1 cellular context compared by ENCODE assay signal in genomic region chrX:78506248-78506647, GRCh38.
TF ChIP-seq lines count a peak whose summit lies in the region.

No MANE protein-coding gene starts in this region.

TF ChIP-seq in GM12878, 131 proteins besides CTCF, POLR2A, EP300 and RAD21 (continued from another document):
- TF ChIP-seq ZBTB40 (IDR thresholded peaks at IDR 0.05; ENCODE audit: borderline replicate concordance) (no peak), ATF2 (IDR thresholded peaks at IDR 0.05; ENCODE audit: low read length) (peak; percentile 44; the same call in 1 of the 2 replicates), GATAD2B (conservative IDR thresholded peaks at IDR 0.05; ENCODE audit: low read depth) (no peak), MEF2B (IDR thresholded peaks at IDR 0.05; ENCODE audit: partially characterized antibody, poor library complexity, severe bottlenecking) (no peak), TARDBP (IDR thresholded peaks at IDR 0.05; ENCODE audit: borderline replicate concordance) (no peak), ESRRA (IDR thresholded peaks at IDR 0.05; ENCODE audit: low read length) (no peak), SMAD5 (IDR thresholded peaks at IDR 0.05; ENCODE audit: low read depth) (no peak), SMARCA5 (IDR thresholded peaks at IDR 0.05) (no peak), MYC (IDR thresholded peaks at IDR 0.05; ENCODE audit: insufficient read depth, insufficient read length, insufficient replicate concordance, low read length, severe bottlenecking) (no peak), JUNB (IDR thresholded peaks at IDR 0.05) (peak; percentile 77), BHLHE40 (IDR thresholded peaks at IDR 0.05; ENCODE audit: borderline replicate concordance in 1 of 2, low read depth in 2 of 2, low read length in 1 of 2) (no peak)
